12 cellular contexts compared by ENCODE assay signal in genomic region chr12:92400006-92400405, GRCh38.
A peak's percentile ranks its signal among the peaks of the same experiment; 100 is the strongest.
DNase-seq lines count a peak whose midpoint lies in the region; ATAC-seq and TF ChIP-seq lines count a peak whose summit lies in the region.
"Had no signal": no experiment of that assay in that cellular context is flagged by ENCODE, and none has a peak within 500 bp of the region (broad histone marks: within the 10 kb centered on the region; RNA-seq: fewer than 3 reads in every experiment).

No MANE protein-coding gene starts in this region.

- intact Hi-C loops in upper lobe of right lung (cut with DNase I), result no loop called here

- peak; percentile 33 for ATAC-seq in HG02852 (IDR thresholded peaks at IDR 0.05; ENCODE audit: unreplicated experiment)
- peak; percentile 16 to 18 for ATAC-seq in activated T-cell treated with anti-CD3 and anti-CD28 coated beads, Interleukin-2, amount 50 U/mL, for 72 hours (replicated peaks in 1 of 2)
- peak; percentile 66 for ATAC-seq in stimulated activated memory B cell treated with anti-CD40 and anti-IgM and Interleukin-4, amounts not matched to agents 10 μg/mL and 1 μg/mL and 100 μg/mL, for 72 hours
- ATAC-seq in upper lobe of right lung, result no peak
- ATAC-seq in GM18861 (IDR thresholded peaks at IDR 0.05; ENCODE audit: unreplicated experiment), result no peak
- ATAC-seq: SK-N-SH treated with all-trans-retinoic acid at 6 μM for 48 hours had no signal

- no peak overlapping the region for H3K4me3 Mint-ChIP-seq in activated CD4-positive, alpha-beta T cell treated with anti-CD3 and anti-CD28 coated beads, Interleukin-2, amount 10 ng/mL, durations not matched to agents 7 days and 5 days
- H3K4me3 Mint-ChIP-seq in activated T-cell treated with anti-CD3 and anti-CD28 coated beads, Interleukin-2, amount 50 U/mL, for 72 hours, result peak overlapping the region; percentile 64 to 77
- H3K4me3 Mint-ChIP-seq in stimulated activated memory B cell treated with anti-CD40 and anti-IgM and Interleukin-4, amounts not matched to agents 10 μg/mL and 1 μg/mL and 100 μg/mL, for 72 hours, result peak overlapping the region; percentile 58

- peaks cover 55% of the 10 kb centered on the region for H3K36me3 Mint-ChIP-seq in activated CD4-positive, alpha-beta T cell treated with anti-CD3 and anti-CD28 coated beads, Interleukin-2, amount 10 ng/mL, durations not matched to agents 7 days and 5 days (ENCODE audit: low read depth)
- H3K36me3 Mint-ChIP-seq in activated T-cell treated with anti-CD3 and anti-CD28 coated beads, Interleukin-2, amount 50 U/mL, for 72 hours (ENCODE audit: insufficient read depth in 2 of 2), result peaks cover 0 to 11% of the 10 kb centered on the region in 2 donors
- peaks cover 9% of the 10 kb centered on the region for H3K36me3 Mint-ChIP-seq in stimulated activated memory B cell treated with anti-CD40 and anti-IgM and Interleukin-4, amounts not matched to agents 10 μg/mL and 1 μg/mL and 100 μg/mL, for 72 hours

- CTCF ChIA-PET in activated CD4-positive, alpha-beta T cell treated with anti-CD3 and anti-CD28 coated beads, Interleukin-2, amount 10 ng/mL, durations not matched to agents 7 days and 5 days (lab: Charles Lee), result interaction anchor here (0.6 kb wide), 1 partner anchor 44 kb away, joined by 3 read pairs; no protein-coding TSS in a partner anchor

- H3K27me3 Mint-ChIP-seq in activated CD4-positive, alpha-beta T cell treated with anti-CD3 and anti-CD28 coated beads, Interleukin-2, amount 10 ng/mL, durations not matched to agents 7 days and 5 days, result no peaks in the 10 kb centered on the region
- H3K27me3 Mint-ChIP-seq in activated T-cell treated with anti-CD3 and anti-CD28 coated beads, Interleukin-2, amount 50 U/mL, for 72 hours (ENCODE audit: low read depth), result no peaks in the 10 kb centered on the region
- no peaks in the 10 kb centered on the region for H3K27me3 Mint-ChIP-seq in stimulated activated memory B cell treated with anti-CD40 and anti-IgM and Interleukin-4, amounts not matched to agents 10 μg/mL and 1 μg/mL and 100 μg/mL, for 72 hours

- TF ChIP-seq CTCF in upper lobe of right lung (IDR thresholded peaks at IDR 0.05), result no peak

- H3K9me3 ChIP-seq in upper lobe of right lung, result no peaks in the 10 kb centered on the region

- peaks cover 4% of the 10 kb centered on the region for H3K4me1 ChIP-seq in upper lobe of right lung

- H3K4me1 Mint-ChIP-seq in activated CD4-positive, alpha-beta T cell treated with anti-CD3 and anti-CD28 coated beads, Interleukin-2, amount 10 ng/mL, durations not matched to agents 7 days and 5 days, result peaks cover 100% of the 10 kb centered on the region
- H3K4me1 Mint-ChIP-seq in activated T-cell treated with anti-CD3 and anti-CD28 coated beads, Interleukin-2, amount 50 U/mL, for 72 hours (ENCODE audit: low read depth), result peaks cover 98% of the 10 kb centered on the region
- peaks cover 89% of the 10 kb centered on the region for H3K4me1 Mint-ChIP-seq in stimulated activated memory B cell treated with anti-CD40 and anti-IgM and Interleukin-4, amounts not matched to agents 10 μg/mL and 1 μg/mL and 100 μg/mL, for 72 hours

- DNase-seq in activated CD4-positive, alpha-beta T cell treated with anti-CD3 and anti-CD28 coated beads, Interleukin-2, amount 10 ng/mL, durations not matched to agents 7 days and 5 days, result no peak
- no peak for DNase-seq in activated CD4-positive, alpha-beta T cell treated with anti-CD3 and anti-CD28 coated beads for 48 hours
- peak in 1 of 2 donors; percentile 13 for DNase-seq in activated T-cell treated with anti-CD3 and anti-CD28 coated beads, Interleukin-2, amount 50 U/mL, for 72 hours
- DNase-seq in NCI-H1105 treated with DMSO at 0.1 percent for 48 hours (lab: John Stamatoyannopoulos, UW) (no peak), upper lobe of right lung (no peak)
- DNase-seq: brain microvascular endothelial cell; NCI-H524; stimulated activated naive CD4-positive, alpha-beta T cell treated with Interleukin-2 at 50 U/mL for 16 hours had no signal

- H3K9me3 Mint-ChIP-seq in activated CD4-positive, alpha-beta T cell treated with anti-CD3 and anti-CD28 coated beads, Interleukin-2, amount 10 ng/mL, durations not matched to agents 7 days and 5 days, result peaks cover 23% of the 10 kb centered on the region
- peaks cover 3 to 6% of the 10 kb centered on the region in 2 donors for H3K9me3 Mint-ChIP-seq in activated T-cell treated with anti-CD3 and anti-CD28 coated beads, Interleukin-2, amount 50 U/mL, for 72 hours
- no peaks in the 10 kb centered on the region for H3K9me3 Mint-ChIP-seq in stimulated activated memory B cell treated with anti-CD40 and anti-IgM and Interleukin-4, amounts not matched to agents 10 μg/mL and 1 μg/mL and 100 μg/mL, for 72 hours

- no peak overlapping the region for H3K27ac ChIP-seq in upper lobe of right lung
- H3K27ac ChIP-seq: brain microvascular endothelial cell had no signal

- peak overlapping the region; percentile 95 for H3K27ac Mint-ChIP-seq in activated CD4-positive, alpha-beta T cell treated with anti-CD3 and anti-CD28 coated beads, Interleukin-2, amount 10 ng/mL, durations not matched to agents 7 days and 5 days
- H3K27ac Mint-ChIP-seq in activated T-cell treated with anti-CD3 and anti-CD28 coated beads, Interleukin-2, amount 50 U/mL, for 72 hours, result peak overlapping the region; percentile 88
- H3K27ac Mint-ChIP-seq in stimulated activated memory B cell treated with anti-CD40 and anti-IgM and Interleukin-4, amounts not matched to agents 10 μg/mL and 1 μg/mL and 100 μg/mL, for 72 hours, result peak overlapping the region; percentile 99

- no peaks in the 10 kb centered on the region for H3K27me3 ChIP-seq in upper lobe of right lung
- H3K27me3 ChIP-seq: brain microvascular endothelial cell had no signal

- H3K36me3 ChIP-seq in upper lobe of right lung, result no peaks in the 10 kb centered on the region
- H3K36me3 ChIP-seq: brain microvascular endothelial cell had no signal

- H3K4me3 ChIP-seq in upper lobe of right lung, result no peak overlapping the region

- POLR2A ChIA-PET in activated CD4-positive, alpha-beta T cell treated with anti-CD3 and anti-CD28 coated beads, Interleukin-2, amount 10 ng/mL, durations not matched to agents 7 days and 5 days (lab: Charles Lee), result interaction anchor here (2.3 kb wide), 1 partner anchor 255 kb away, joined by 16 read pairs; the partner anchor contains the start of gene BTG1

Comparison
In these comparisons a context has a peak if more than half of its experiments do, and no peak if none do; other contexts are left out.
1. ATAC-seq: peak in HG02852 (single experiment), activated T-cell treated with anti-CD3 and anti-CD28 coated beads, Interleukin-2, amount 50 U/mL, for 72 hours (2 of 2) and stimulated activated memory B cell treated with anti-CD40 and anti-IgM and Interleukin-4, amounts not matched to agents 10 μg/mL and 1 μg/mL and 100 μg/mL, for 72 hours (single experiment); none in upper lobe of right lung (single experiment) and GM18861 (single experiment).
2. Peak in every context shown above with its lines, with median percentiles within 50 percentile points of each other: H3K27ac Mint-ChIP-seq.